8 cellular contexts compared by ENCODE assay signal in the genomic region with DNA sequence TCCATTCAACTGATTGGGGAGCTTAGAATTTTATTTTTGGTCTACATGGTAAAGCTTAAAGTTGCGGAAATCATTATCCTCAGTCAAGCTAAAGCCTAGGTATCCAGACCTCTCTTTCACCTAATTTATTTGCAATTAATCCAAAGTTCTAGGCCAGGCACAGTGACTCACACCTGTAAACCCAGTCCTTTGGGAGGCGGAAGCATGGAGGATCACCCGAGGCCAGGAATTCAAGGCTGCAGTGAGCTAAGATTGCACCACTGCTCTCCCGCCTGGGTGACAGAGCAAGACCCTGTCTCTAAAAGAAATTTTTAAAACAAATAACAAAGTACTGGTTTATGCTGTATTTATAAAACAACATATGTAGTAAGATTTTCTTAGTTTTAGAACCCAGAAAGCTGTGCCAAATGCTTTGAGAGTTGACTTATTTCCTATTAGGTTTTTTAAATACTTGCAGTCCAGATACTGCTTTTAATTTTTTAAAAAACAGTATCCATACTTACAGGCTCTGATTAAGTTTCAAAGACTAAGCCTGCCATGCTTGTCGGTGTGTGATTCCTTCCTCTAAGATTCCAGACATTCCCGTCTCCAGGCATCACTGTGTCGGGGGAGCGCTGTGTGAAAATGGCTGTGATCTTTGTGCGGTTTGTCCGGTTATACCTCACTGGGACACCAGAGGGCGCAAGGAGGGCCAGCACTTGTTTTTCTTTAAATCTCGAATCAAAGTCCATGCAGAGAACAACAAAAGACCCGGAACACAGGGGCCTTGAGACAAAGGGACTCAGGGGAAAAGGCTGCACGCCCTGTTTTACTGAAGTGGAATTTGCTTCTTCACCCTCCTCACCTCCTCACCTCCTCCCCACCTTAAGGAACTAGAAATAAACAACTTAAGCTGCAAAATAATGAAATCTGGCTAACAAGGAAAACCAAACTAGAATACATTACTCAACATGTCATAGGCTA. TPM values are rescaled to one million over a fixed set of nuclear protein-coding genes. Genes with fewer than 3 reads are reported as not detected.
DNase-seq lines count a peak whose midpoint lies in the region; ATAC-seq and TF ChIP-seq lines count a peak whose summit lies in the region.

No MANE protein-coding gene starts in this region.

- no peaks in the 10 kb centered on the region for H3K36me3 Mint-ChIP-seq in chondrocyte (ENCODE audit: low read depth)

- peak; percentile 90 for TF ChIP-seq CTCF in AG10803 (conservative IDR thresholded peaks at IDR 0.05; ENCODE audit: low read length)
- peak; percentile 93 for TF ChIP-seq CTCF in chondrocyte (IDR thresholded peaks at IDR 0.05)

- peak overlapping the region; percentile 90 for H3K27ac ChIP-seq in layer of hippocampus (ENCODE audit: low read depth, low read length)

- no peaks in the 10 kb centered on the region for H3K27me3 Mint-ChIP-seq in chondrocyte (ENCODE audit: low read depth)

- ATAC-seq in GM19023 (IDR thresholded peaks at IDR 0.05; ENCODE audit: unreplicated experiment) = peak; percentile 86
- ATAC-seq in HG03196 (IDR thresholded peaks at IDR 0.05; ENCODE audit: unreplicated experiment) = peak; percentile 88

- H3K9me3 Mint-ChIP-seq in chondrocyte (ENCODE audit: low read depth) = no peaks in the 10 kb centered on the region

- H3K27ac Mint-ChIP-seq in chondrocyte (ENCODE audit: unreplicated experiment) = peak overlapping the region; percentile 95

- peak overlapping the region; percentile 15 for H3K4me3 ChIP-seq in AG10803 (ENCODE audit: low read length)

- no peaks in the 10 kb centered on the region for H3K27me3 ChIP-seq in layer of hippocampus (ENCODE audit: control insufficient read depth, insufficient read depth, low read length)

- H3K4me1 Mint-ChIP-seq in chondrocyte (ENCODE audit: low read depth) = peaks cover 19% of the 10 kb centered on the region

- peak overlapping the region; percentile 50 for H3K4me3 Mint-ChIP-seq in chondrocyte (ENCODE audit: unreplicated experiment)

- peak; percentile 89 for DNase-seq in AG10803 (ENCODE audit: low read depth)
- DNase-seq in NCI-H226 = peak; percentile 78
- peak; percentile 82 for DNase-seq in activated CD4-positive, CD25-positive, alpha-beta regulatory T cell treated with anti-CD3 and anti-CD28 coated beads, Interleukin-2, amount 50 U/mL, for 72 hours
- DNase-seq in chondrocyte (ENCODE audit: low spot score) = no peak
- peak; percentile 68 to 81 for DNase-seq in stimulated activated CD4-positive, alpha-beta T cell treated with anti-CD3 and anti-CD28 coated beads, Interleukin-1b, Interleukin-23, amount 100 ng/mL, for 4 hours (ENCODE audit: low read depth in 2 of 2)

RNA-seq across cellular contexts. Expression of a gene that starts 24.6 kb away (rescaled TPM):
- total RNA-seq in chondrocyte = 34.3 to 43.1 TPM (median 38.7 TPM) in 3 replicates
